In the genomic region with DNA sequence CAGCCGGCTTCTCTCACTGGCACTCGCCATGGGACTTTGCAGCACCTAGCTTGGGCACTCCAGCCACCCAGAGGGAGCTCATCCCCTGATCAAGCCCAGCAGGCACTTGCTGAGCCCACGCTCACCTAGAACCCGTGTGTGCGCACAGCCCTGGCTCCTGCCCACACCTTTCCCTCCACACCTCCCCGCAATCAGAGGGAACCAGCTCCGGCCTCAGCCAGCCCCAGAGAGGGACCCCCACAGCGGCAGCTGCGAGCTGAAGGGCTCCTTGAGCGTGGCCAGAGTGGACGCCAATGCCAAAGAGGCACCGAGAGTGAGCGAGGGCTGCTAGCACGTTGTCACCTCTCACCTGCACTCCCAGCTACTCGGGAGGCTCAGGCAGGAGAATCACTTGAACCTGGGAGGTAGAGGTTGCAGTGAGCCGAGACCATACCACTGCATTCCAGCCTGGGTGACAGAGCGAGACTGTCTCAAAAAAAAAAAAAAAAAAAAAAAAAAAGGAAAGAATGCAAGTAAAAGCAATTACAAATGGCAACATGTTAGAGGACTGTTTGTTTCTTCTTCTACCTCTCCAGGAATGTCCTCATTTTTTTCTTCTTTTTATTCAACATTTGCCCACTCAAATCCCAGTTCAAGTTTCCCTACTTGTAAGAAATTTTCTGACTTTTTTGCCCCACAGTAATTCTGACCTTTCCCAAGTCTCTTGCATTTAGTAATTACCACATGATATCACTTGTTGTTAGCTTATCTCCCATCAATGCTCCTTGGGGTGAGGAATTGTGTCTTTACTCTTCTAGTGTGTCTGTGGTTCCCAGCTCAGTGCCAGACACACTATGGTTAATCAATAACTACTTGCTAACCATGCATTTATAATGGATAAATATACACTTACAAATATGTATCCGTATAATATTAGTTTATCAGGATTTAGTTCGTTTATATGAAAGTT, we compare ENCODE assay signal across 33 cellular contexts. TPM values are rescaled to one million over a fixed set of nuclear protein-coding genes. Genes with fewer than 3 reads are reported as not detected.
DNase-seq lines count a peak whose midpoint lies in the region; ATAC-seq and TF ChIP-seq lines count a peak whose summit lies in the region.
"Had no signal": no experiment of that assay in that cellular context is flagged by ENCODE, and none has a peak within 500 bp of the region (broad histone marks: within the 10 kb centered on the region; RNA-seq: fewer than 3 reads in every experiment).

No MANE protein-coding gene starts in this region.

- H3K4me1 ChIP-seq in SJSA1 (replicated peaks) = peaks cover 47% of the 10 kb centered on the region
- no peaks in the 10 kb centered on the region for H3K4me1 ChIP-seq in CD8-positive, alpha-beta T cell (ENCODE audit: insufficient read depth, low read length)
- H3K4me1 ChIP-seq: colonic mucosa had no signal

- intact Hi-C loops in CD8-positive, alpha-beta T cell (cut with DNase I, micrococcal nuclease) = no loop called here

- no peak for TF ChIP-seq CTCF in CD8-positive, alpha-beta T cell (IDR thresholded peaks at IDR 0.05)

- in situ Hi-C loops in Caki2 (cut with HindIII; ENCODE audit: low pct_unique_long_range_greater_than_20kb, low sequenced_read_pairs) = no loop called here

- no peaks in the 10 kb centered on the region for H3K9me3 ChIP-seq in SJSA1 (replicated peaks)
- no peaks in the 10 kb centered on the region for H3K9me3 ChIP-seq in CD8-positive, alpha-beta T cell (ENCODE audit: low read length)
- H3K9me3 ChIP-seq: BLaER1, colonic mucosa, heart right ventricle, lower lobe of right lung, spleen, tibial artery had no signal

- H3K27ac Mint-ChIP-seq in CD8-positive, alpha-beta T cell = no peak overlapping the region
- H3K27ac Mint-ChIP-seq: activated CD4-positive, alpha-beta memory T cell treated with anti-CD3 and anti-CD28 coated beads, Interleukin-2, amount 10 ng/mL, durations not matched to agents 7 days and 5 days; activated naive CD4-positive, alpha-beta T cell treated with anti-CD3 and anti-CD28 coated beads, Interleukin-2, amount 10 ng/mL, durations not matched to agents 7 days and 5 days; stimulated activated naive CD8-positive, alpha-beta T cell treated with anti-CD3 and anti-CD28 coated beads, Interleukin-15, Interleukin-2, amounts not matched to agents 100 ng/mL and 50 ng/mL, for 24 hours had no signal

- peak overlapping the region; percentile 26; the same call in 1 of the 2 replicates for H3K27ac ChIP-seq in SJSA1
- no peak overlapping the region for H3K27ac ChIP-seq in CD8-positive, alpha-beta T cell (ENCODE audit: low read depth, low read length)
- no peak overlapping the region for H3K27ac ChIP-seq in caudate nucleus (ENCODE audit: low read depth, low read length)
- H3K27ac ChIP-seq: BLaER1, colonic mucosa, heart right ventricle, lower lobe of right lung, spleen, tibial artery had no signal

- H3K4me1 Mint-ChIP-seq in CD8-positive, alpha-beta T cell (ENCODE audit: low read depth) = peaks cover 43% of the 10 kb centered on the region

- H3K4me3 ChIP-seq in SJSA1 = no peak overlapping the region
- no peak overlapping the region for H3K4me3 ChIP-seq in CD8-positive, alpha-beta T cell (ENCODE audit: low read depth, low read length)
- H3K4me3 ChIP-seq: BLaER1, colonic mucosa, heart right ventricle, lower lobe of right lung, spleen, tibial artery had no signal

- POLR2A ChIA-PET in CD8-positive, alpha-beta T cell (lab: Charles Lee) = interaction anchor here (0.9 kb wide), 1 partner anchor 97 kb away, joined by 4 read pairs; no protein-coding TSS in a partner anchor

- H3K36me3 Mint-ChIP-seq in CD8-positive, alpha-beta T cell = no peaks in the 10 kb centered on the region

- CTCF ChIA-PET in CD8-positive, alpha-beta T cell (lab: Charles Lee) = interaction anchor here (0.8 to 4.5 kb wide), 4 partner anchors 41 to 453 kb away, joined by 3 to 19 read pairs (median 9); a partner anchor contains a TSS

- H3K4me3 Mint-ChIP-seq in CD8-positive, alpha-beta T cell = no peak overlapping the region
- H3K4me3 Mint-ChIP-seq: activated CD4-positive, alpha-beta memory T cell treated with anti-CD3 and anti-CD28 coated beads, Interleukin-2, amount 10 ng/mL, durations not matched to agents 7 days and 5 days; activated naive CD4-positive, alpha-beta T cell treated with anti-CD3 and anti-CD28 coated beads, Interleukin-2, amount 10 ng/mL, durations not matched to agents 7 days and 5 days had no signal

- H3K27me3 Mint-ChIP-seq in CD8-positive, alpha-beta T cell (ENCODE audit: low read depth) = peaks cover 5% of the 10 kb centered on the region
- H3K27me3 Mint-ChIP-seq: stimulated activated naive CD8-positive, alpha-beta T cell treated with anti-CD3 and anti-CD28 coated beads, Interleukin-15, Interleukin-2, amounts not matched to agents 100 ng/mL and 50 ng/mL, for 24 hours had no signal

- no peaks in the 10 kb centered on the region for H3K36me3 ChIP-seq in SJSA1
- no peaks in the 10 kb centered on the region for H3K36me3 ChIP-seq in CD8-positive, alpha-beta T cell (ENCODE audit: insufficient read depth, low read length)
- H3K36me3 ChIP-seq: BLaER1, colonic mucosa, heart right ventricle, lower lobe of right lung, spleen, tibial artery had no signal

- no peak for ATAC-seq in CD8-positive, alpha-beta T cell
- ATAC-seq in HG03521 (IDR thresholded peaks at IDR 0.05; ENCODE audit: unreplicated experiment) = no peak
- ATAC-seq: HepG2, lower lobe of right lung, right cardiac atrium had no signal

- DNase-seq in Caki2 (ENCODE audit: low read depth) (peak; percentile 76), SJSA1 (ENCODE audit: low read depth in 1 of 2, low spot score in 2 of 2) (no peak), kidney tubule cell (ENCODE audit: low spot score) (peak; percentile 54), renal cortical epithelial cell (ENCODE audit: low read depth) (peak; percentile 19), GOT3 (lab: John Stamatoyannopoulos, UW) (no peak), caudate nucleus (lab: John Stamatoyannopoulos, UW) (no peak)
- DNase-seq in CD8-positive, alpha-beta T cell = no peak
- DNase-seq: activated CD4-positive, alpha-beta memory T cell treated with anti-CD3 and anti-CD28 coated beads, Interleukin-2, amount 10 ng/mL, durations not matched to agents 7 days and 5 days; anterior cingulate cortex; colonic mucosa; DMS53; effector CD8-positive, alpha-beta T cell; erythroblast; heart right ventricle; Kasumi-1; kidney; lower lobe of right lung; MV-4-11; NCI-H1436; NCI-H2107; NCI-H345; right cardiac atrium; Right ventricle myocardium superior; spleen; stimulated activated CD4-positive, alpha-beta T cell treated with anti-CD3 and anti-CD28 coated beads, Interleukin-2, amount 100 ng/mL, for 24 hours; stimulated activated CD8-positive, alpha-beta memory T cell treated with anti-CD3 and anti-CD28 coated beads, Interleukin-4, amount 100 ng/mL, for 48 hours; T-helper 2 cell; tibial artery had no signal

- no peaks in the 10 kb centered on the region for H3K9me3 Mint-ChIP-seq in CD8-positive, alpha-beta T cell
- H3K9me3 Mint-ChIP-seq: activated CD4-positive, alpha-beta memory T cell treated with anti-CD3 and anti-CD28 coated beads, Interleukin-2, amount 10 ng/mL, durations not matched to agents 7 days and 5 days had no signal

- H3K27me3 ChIP-seq in SJSA1 (replicated peaks) = no peaks in the 10 kb centered on the region
- H3K27me3 ChIP-seq in CD8-positive, alpha-beta T cell (ENCODE audit: insufficient read depth, low read length) = no peaks in the 10 kb centered on the region
- H3K27me3 ChIP-seq: BLaER1, colonic mucosa, spleen, tibial artery had no signal

RNA-seq across cellular contexts. Expression of a gene that starts 40.6 kb away (rescaled TPM):
- total RNA-seq in Caki2 (2014; rRNA removed; shearing (Covaris generic); ENCODE audit: low replicate concordance) = 17.5 and 19.2 TPM in 2 replicates
- 84.5 and 89.7 TPM in 2 replicates for total RNA-seq in SJSA1 (2014; rRNA removed; shearing (Covaris generic))
- total RNA-seq in renal cortical epithelial cell = 5.2 and 5.9 TPM in 2 replicates
- 100 to 1,000 TPM; 110 to 115 TPM for total RNA-seq in CD8-positive, alpha-beta T cell

Comparison
In these comparisons a context has a peak if more than half of its experiments do, and no peak if none do; other contexts are left out.
1. DNase-seq: peak in Caki2 (single experiment), kidney tubule cell (single experiment) and renal cortical epithelial cell (single experiment); none in SJSA1 (0 of 2), GOT3 (single experiment), CD8-positive, alpha-beta T cell (0 of 7) and caudate nucleus (0 of 61).